Comparison of ENCODE assay signal across 8 cellular contexts in genomic region chr2:135473567-135473966, GRCh38. TPM values are rescaled to one million over a fixed set of nuclear protein-coding genes. Genes with fewer than 3 reads are reported as not detected.
DNase-seq lines count a peak whose midpoint lies in the region; ATAC-seq and TF ChIP-seq lines count a peak whose summit lies in the region.
"Had no signal": no experiment of that assay in that cellular context is flagged by ENCODE, and none has a peak within 500 bp of the region (broad histone marks: within the 10 kb centered on the region; RNA-seq: fewer than 3 reads in every experiment).

No MANE protein-coding gene starts in this region.

- ATAC-seq in upper lobe of right lung, result no peak

- H3K27ac ChIP-seq in upper lobe of right lung, result no peak overlapping the region

- no peaks in the 10 kb centered on the region for H3K36me3 ChIP-seq in upper lobe of right lung

- H3K9me3 ChIP-seq in upper lobe of right lung, result no peaks in the 10 kb centered on the region

- DNase-seq in EH (ENCODE audit: low read depth) (peak; percentile 59), HCEC 1CT (peak; percentile 14), RPMI8226 (peak; percentile 38), fibroblast of the aortic adventitia (ENCODE audit: low read depth) (peak; percentile 12), upper lobe of right lung (no peak), SHP77 treated with DMSO at 0.1 percent for 48 hours (lab: John Stamatoyannopoulos, UW) (no peak), NCI-H345 (lab: John Stamatoyannopoulos, UW) (no peak)
- DNase-seq: activated B cell treated with CpG ODN at 0.5 μM for 24 hours had no signal

- no peaks in the 10 kb centered on the region for H3K4me1 ChIP-seq in upper lobe of right lung

- H3K4me3 ChIP-seq in fibroblast of the aortic adventitia (ENCODE audit: low read depth, low read length) (no peak overlapping the region), upper lobe of right lung (no peak overlapping the region)

- no peaks in the 10 kb centered on the region for H3K27me3 ChIP-seq in upper lobe of right lung

- intact Hi-C loops in upper lobe of right lung (cut with DNase I), result no loop called here

- peak; percentile 37 for TF ChIP-seq CTCF in fibroblast of the aortic adventitia (IDR thresholded peaks at IDR 0.05; ENCODE audit: insufficient read depth, low read length)
- peak; percentile 42 for TF ChIP-seq CTCF in upper lobe of right lung (IDR thresholded peaks at IDR 0.05)

RNA-seq across cellular contexts. Expression of gene ZRANB3, which starts 57.5 kb away (rescaled TPM):
- 4.8 and 9.3 TPM in 2 replicates for total RNA-seq in fibroblast of the aortic adventitia (ENCODE audit: low replicate concordance)
- 4.1 TPM for total RNA-seq in upper lobe of right lung

RNA-seq across cellular contexts. Expression of gene R3HDM1, which starts 57.7 kb away (rescaled TPM):
- total RNA-seq in fibroblast of the aortic adventitia (ENCODE audit: low replicate concordance) (8.6 and 13.6 TPM in 2 replicates), upper lobe of right lung (17.0 TPM)

Comparison
In these comparisons a context has a peak if more than half of its experiments do, and no peak if none do; other contexts are left out.
1. DNase-seq: peak in EH (single experiment), HCEC 1CT (single experiment), RPMI8226 (single experiment) and fibroblast of the aortic adventitia (single experiment); none in upper lobe of right lung (single experiment), SHP77 treated with DMSO at 0.1 percent for 48 hours (single experiment) and NCI-H345 (single experiment).